Comparison of ENCODE assay signal across 8 cellular contexts in genomic region chr5:80091792-80092192, GRCh38. TPM values are rescaled to one million over a fixed set of nuclear protein-coding genes. Genes with fewer than 3 reads are reported as not detected.
A peak's percentile ranks its signal among the peaks of the same experiment; 100 is the strongest.
DNase-seq lines count a peak whose midpoint lies in the region; ATAC-seq and TF ChIP-seq lines count a peak whose summit lies in the region.
"Not testable (repeated sequence)": the region's sequence is repeated elsewhere in the genome, so short reads cannot be mapped to it uniquely, and the experiment has no call there.

No MANE protein-coding gene starts in this region.

- H3K27ac Mint-ChIP-seq in MCF 10A (ENCODE audit: low read depth, unreplicated experiment): not testable (repeated sequence)

- H3K4me1 Mint-ChIP-seq in MCF 10A (ENCODE audit: insufficient read depth, unreplicated experiment): not testable (repeated sequence)

- H4K20me1 ChIP-seq in neural cell (ENCODE audit: insufficient read depth): not testable (repeated sequence)

- POLR2A ChIA-PET in MCF 10A (lab: Yijun Ruan, JAX): interaction anchor here (0.9 to 1.2 kb wide), 4 partner anchors 18 to 216 kb away, joined by 3 to 9 read pairs (median 4); no protein-coding TSS in a partner anchor

- H3K36me3 Mint-ChIP-seq in MCF 10A (ENCODE audit: insufficient read depth, unreplicated experiment): not testable (repeated sequence)

- not testable (repeated sequence) for H3K4me2 ChIP-seq in neural cell (ENCODE audit: low read length)

- not testable (repeated sequence) for TF ChIP-seq POLR2A in thyroid gland (IDR thresholded peaks at IDR 0.05)

- not testable (repeated sequence) for TF ChIP-seq EP300 in neural cell (conservative IDR thresholded peaks at IDR 0.05; ENCODE audit: poor library complexity, severe bottlenecking)

- not testable (repeated sequence) for H3K9ac ChIP-seq in neural cell (ENCODE audit: low read length)

- not testable (repeated sequence) for H3K36me3 ChIP-seq in cardiac muscle cell; neural cell (ENCODE audit: insufficient read depth, low read length); thyroid gland

- H3K27me3 ChIP-seq in cardiac muscle cell; neural cell (ENCODE audit: insufficient read depth, low read depth, low read length); thyroid gland: not testable (repeated sequence)

- not testable (repeated sequence) for BruUV-seq in MCF 10A (replicated peaks; lab: Mats Ljungman, UMichigan)

- not testable (repeated sequence) for H2AFZ ChIP-seq in neural cell (ENCODE audit: low read depth, low read length)

- DNase-seq in DMS53 treated with DMSO at 0.1 percent for 48 hours (lab: John Stamatoyannopoulos, UW; ENCODE audit: unreplicated experiment) (peak; percentile 57), NCI-H748 treated with DMSO at 0.1 percent for 48 hours (lab: John Stamatoyannopoulos, UW) (peak; percentile 49), MCF 10A (ENCODE audit: unreplicated experiment) (peak; percentile 67), cardiac muscle cell (ENCODE audit: low read depth in 1 of 2, low spot score in 1 of 2) (peak; percentile 62 to 81)
- DNase-seq in Jurkat, Clone E6-1 (ENCODE audit: low read depth, low spot score): peak; percentile 65
- not testable (repeated sequence) for DNase-seq in thyroid gland

- not testable (repeated sequence) for H3K9me3 ChIP-seq in cardiac muscle cell (ENCODE audit: low read depth); neural cell (ENCODE audit: low read length); thyroid gland

- H3K4me3 ChIP-seq in Jurkat, Clone E6-1 (ENCODE audit: low read length); cardiac muscle cell; neural cell (ENCODE audit: low read length); thyroid gland (replicated peaks in 1 of 3): not testable (repeated sequence)

- H3K4me1 ChIP-seq in cardiac muscle cell (ENCODE audit: low read depth): peaks cover 20% of the 10 kb centered on the region
- H3K4me1 ChIP-seq in thyroid gland: not testable (repeated sequence)

- H3K27me3 Mint-ChIP-seq in MCF 10A (ENCODE audit: insufficient read depth, unreplicated experiment): not testable (repeated sequence)

- H3K9me3 Mint-ChIP-seq in MCF 10A (ENCODE audit: unreplicated experiment): not testable (repeated sequence)

- H3K27ac ChIP-seq in cardiac muscle cell; neural cell (ENCODE audit: low read length); thyroid gland: not testable (repeated sequence)

- ATAC-seq in activated CD4-positive, CD25-positive, alpha-beta regulatory T cell treated with anti-CD3 and anti-CD28 coated beads, Interleukin-2, amount 50 U/mL, for 24 hours: peak; percentile 17 to 44

- not testable (repeated sequence) for H3K9me2 ChIP-seq in neural cell (ENCODE audit: insufficient read depth, low read length)

- 24 to 28% methylated on average over 15 of the region's 15 CpGs for WGBS in thyroid gland, 2 donors

- peak; percentile 89 for TF ChIP-seq RAD21 in neural cell (conservative IDR thresholded peaks at IDR 0.05)

- TF ChIP-seq CTCF in MCF 10A (IDR thresholded peaks at IDR 0.05; ENCODE audit: unreplicated experiment) (peak; percentile 70), cardiac muscle cell (IDR thresholded peaks at IDR 0.05; ENCODE audit: low read depth, low read length) (peak; percentile 47), neural cell (IDR thresholded peaks at IDR 0.05; ENCODE audit: poor library complexity, severe bottlenecking) (peak; percentile 87), thyroid gland (IDR thresholded peaks at IDR 0.05) (peak; percentile 26 to 85 (median 72))

- intact Hi-C loops in MCF 10A (cut with micrococcal nuclease): loop anchor here (1.0 to 5.0 kb wide), 3 partner anchors 166 to 216 kb away; partner anchors contain the start of gene SERINC5
- intact Hi-C loops in thyroid gland (cut with DNase I): not testable (repeated sequence)

- not testable (repeated sequence) for H3K79me2 ChIP-seq in neural cell (replicated peaks; ENCODE audit: insufficient read depth, low read length)

- H3F3A ChIP-seq in neural cell (ENCODE audit: insufficient read depth, low read length, poor library complexity, severe bottlenecking): not testable (repeated sequence)

- not testable (repeated sequence) for H3K4me3 Mint-ChIP-seq in MCF 10A (ENCODE audit: unreplicated experiment)

- CTCF ChIA-PET in MCF 10A (lab: Yijun Ruan, JAX): interaction anchor here (0.6 to 14.4 kb wide), 33 partner anchors 9 to 590 kb away, joined by 3 to 304 read pairs (median 4); no protein-coding TSS in a partner anchor

TF ChIP-seq in neural cell, 6 proteins besides CTCF, POLR2A, EP300 and RAD21:
- TF ChIP-seq SMC3 (conservative IDR thresholded peaks at IDR 0.05; ENCODE audit: poor library complexity): peak; percentile 84

RNA-seq across cellular contexts. Expression of gene THBS4, which starts 56.6 kb away (rescaled TPM):
- not detected for polyA plus RNA-seq in Jurkat, Clone E6-1 (2012; ENCODE audit: insufficient read depth, insufficient read length)
- total RNA-seq in MCF 10A (2022) (0.82 and 1.2 TPM in 2 replicates), cardiac muscle cell (25.6 and 27.2 TPM in 2 replicates), thyroid gland (1 to 10 TPM; 2.4 to 4.5 (median 3.1) TPM)
- polyA plus RNA-seq in cardiac muscle cell (34.4 and 35.7 TPM in 2 replicates), neural cell (6.3 TPM in 2 replicates)
- polyA minus RNA-seq in neural cell: 7.3 and 11.0 TPM in 2 replicates
